In the genomic region with DNA sequence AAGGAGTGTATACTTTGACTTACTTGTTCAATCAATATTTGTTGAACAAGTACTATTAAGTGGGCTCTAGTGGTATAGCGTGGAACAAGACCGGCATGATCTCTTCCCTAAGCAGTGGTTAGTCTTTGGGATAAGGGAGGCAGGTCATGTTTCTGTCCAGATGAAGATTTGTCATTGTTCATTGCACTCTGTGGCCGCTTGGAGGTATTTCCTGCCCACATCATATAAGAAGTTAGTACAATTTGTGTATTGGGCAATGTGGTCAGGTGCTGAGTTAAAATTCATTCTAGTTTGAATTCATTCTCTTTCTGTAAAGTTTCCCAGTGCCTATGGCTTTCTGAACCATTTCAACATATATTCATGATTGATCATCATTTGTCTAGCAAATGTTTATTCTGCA, we compare ENCODE assay signal across 3 cellular contexts.
TF ChIP-seq lines count a peak whose summit lies in the region.

No MANE protein-coding gene starts in this region.

TF ChIP-seq in H1, 55 proteins besides CTCF, POLR2A, EP300 and RAD21:
- TF ChIP-seq CHD1 (IDR thresholded peaks at IDR 0.05; ENCODE audit: low read depth, low read length) (no peak), MAFK (IDR thresholded peaks at IDR 0.05; ENCODE audit: low read depth, low read length) (no peak), SP1 (IDR thresholded peaks at IDR 0.05; ENCODE audit: low read depth, low read length) (no peak)
TF ChIP-seq in H1: peak in this region for 0.

TF ChIP-seq in HEK293T, 16 proteins besides CTCF, POLR2A, EP300 and RAD21:
- no peak for TF ChIP-seq NFRKB (IDR thresholded peaks at IDR 0.05)
- TF ChIP-seq, protein P1, sequence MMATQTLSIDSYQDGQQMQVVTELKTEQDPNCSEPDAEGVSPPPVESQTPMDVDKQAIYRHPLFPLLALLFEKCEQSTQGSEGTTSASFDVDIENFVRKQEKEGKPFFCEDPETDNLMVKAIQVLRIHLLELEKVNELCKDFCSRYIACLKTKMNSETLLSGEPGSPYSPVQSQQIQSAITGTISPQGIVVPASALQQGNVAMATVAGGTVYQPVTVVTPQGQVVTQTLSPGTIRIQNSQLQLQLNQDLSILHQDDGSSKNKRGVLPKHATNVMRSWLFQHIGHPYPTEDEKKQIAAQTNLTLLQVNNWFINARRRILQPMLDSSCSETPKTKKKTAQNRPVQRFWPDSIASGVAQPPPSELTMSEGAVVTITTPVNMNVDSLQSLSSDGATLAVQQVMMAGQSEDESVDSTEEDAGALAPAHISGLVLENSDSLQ (IDR thresholded peaks at IDR 0.05), result no peak
- TF ChIP-seq HDGF (IDR thresholded peaks at IDR 0.05; ENCODE audit: borderline replicate concordance), result no peak
- TF ChIP-seq SUZ12 (IDR thresholded peaks at IDR 0.05), result no peak
- TF ChIP-seq SP1 (IDR thresholded peaks at IDR 0.05), result no peak
- no peak for TF ChIP-seq ELF4 (IDR thresholded peaks at IDR 0.05)

TF ChIP-seq in WTC11, 78 proteins besides CTCF, POLR2A, EP300 and RAD21:
- TF ChIP-seq FOXJ3 (CRISPR knock-in tag; IDR thresholded peaks at IDR 0.05; ENCODE audit: borderline replicate concordance) (no peak), SOX15 (CRISPR knock-in tag; IDR thresholded peaks at IDR 0.05) (no peak), ZNF671 (CRISPR knock-in tag; IDR thresholded peaks at IDR 0.05) (no peak)
- TF ChIP-seq, protein P2, sequence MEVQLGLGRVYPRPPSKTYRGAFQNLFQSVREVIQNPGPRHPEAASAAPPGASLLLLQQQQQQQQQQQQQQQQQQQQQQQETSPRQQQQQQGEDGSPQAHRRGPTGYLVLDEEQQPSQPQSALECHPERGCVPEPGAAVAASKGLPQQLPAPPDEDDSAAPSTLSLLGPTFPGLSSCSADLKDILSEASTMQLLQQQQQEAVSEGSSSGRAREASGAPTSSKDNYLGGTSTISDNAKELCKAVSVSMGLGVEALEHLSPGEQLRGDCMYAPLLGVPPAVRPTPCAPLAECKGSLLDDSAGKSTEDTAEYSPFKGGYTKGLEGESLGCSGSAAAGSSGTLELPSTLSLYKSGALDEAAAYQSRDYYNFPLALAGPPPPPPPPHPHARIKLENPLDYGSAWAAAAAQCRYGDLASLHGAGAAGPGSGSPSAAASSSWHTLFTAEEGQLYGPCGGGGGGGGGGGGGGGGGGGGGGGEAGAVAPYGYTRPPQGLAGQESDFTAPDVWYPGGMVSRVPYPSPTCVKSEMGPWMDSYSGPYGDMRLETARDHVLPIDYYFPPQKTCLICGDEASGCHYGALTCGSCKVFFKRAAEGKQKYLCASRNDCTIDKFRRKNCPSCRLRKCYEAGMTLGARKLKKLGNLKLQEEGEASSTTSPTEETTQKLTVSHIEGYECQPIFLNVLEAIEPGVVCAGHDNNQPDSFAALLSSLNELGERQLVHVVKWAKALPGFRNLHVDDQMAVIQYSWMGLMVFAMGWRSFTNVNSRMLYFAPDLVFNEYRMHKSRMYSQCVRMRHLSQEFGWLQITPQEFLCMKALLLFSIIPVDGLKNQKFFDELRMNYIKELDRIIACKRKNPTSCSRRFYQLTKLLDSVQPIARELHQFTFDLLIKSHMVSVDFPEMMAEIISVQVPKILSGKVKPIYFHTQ (CRISPR knock-in tag; IDR thresholded peaks at IDR 0.05), result no peak
- TF ChIP-seq, protein P3, sequence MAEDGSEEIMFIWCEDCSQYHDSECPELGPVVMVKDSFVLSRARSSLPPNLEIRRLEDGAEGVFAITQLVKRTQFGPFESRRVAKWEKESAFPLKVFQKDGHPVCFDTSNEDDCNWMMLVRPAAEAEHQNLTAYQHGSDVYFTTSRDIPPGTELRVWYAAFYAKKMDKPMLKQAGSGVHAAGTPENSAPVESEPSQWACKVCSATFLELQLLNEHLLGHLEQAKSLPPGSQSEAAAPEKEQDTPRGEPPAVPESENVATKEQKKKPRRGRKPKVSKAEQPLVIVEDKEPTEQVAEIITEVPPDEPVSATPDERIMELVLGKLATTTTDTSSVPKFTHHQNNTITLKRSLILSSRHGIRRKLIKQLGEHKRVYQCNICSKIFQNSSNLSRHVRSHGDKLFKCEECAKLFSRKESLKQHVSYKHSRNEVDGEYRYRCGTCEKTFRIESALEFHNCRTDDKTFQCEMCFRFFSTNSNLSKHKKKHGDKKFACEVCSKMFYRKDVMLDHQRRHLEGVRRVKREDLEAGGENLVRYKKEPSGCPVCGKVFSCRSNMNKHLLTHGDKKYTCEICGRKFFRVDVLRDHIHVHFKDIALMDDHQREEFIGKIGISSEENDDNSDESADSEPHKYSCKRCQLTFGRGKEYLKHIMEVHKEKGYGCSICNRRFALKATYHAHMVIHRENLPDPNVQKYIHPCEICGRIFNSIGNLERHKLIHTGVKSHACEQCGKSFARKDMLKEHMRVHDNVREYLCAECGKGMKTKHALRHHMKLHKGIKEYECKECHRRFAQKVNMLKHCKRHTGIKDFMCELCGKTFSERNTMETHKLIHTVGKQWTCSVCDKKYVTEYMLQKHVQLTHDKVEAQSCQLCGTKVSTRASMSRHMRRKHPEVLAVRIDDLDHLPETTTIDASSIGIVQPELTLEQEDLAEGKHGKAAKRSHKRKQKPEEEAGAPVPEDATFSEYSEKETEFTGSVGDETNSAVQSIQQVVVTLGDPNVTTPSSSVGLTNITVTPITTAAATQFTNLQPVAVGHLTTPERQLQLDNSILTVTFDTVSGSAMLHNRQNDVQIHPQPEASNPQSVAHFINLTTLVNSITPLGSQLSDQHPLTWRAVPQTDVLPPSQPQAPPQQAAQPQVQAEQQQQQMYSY (CRISPR knock-in tag; IDR thresholded peaks at IDR 0.05), result no peak
- TF ChIP-seq, protein P4, sequence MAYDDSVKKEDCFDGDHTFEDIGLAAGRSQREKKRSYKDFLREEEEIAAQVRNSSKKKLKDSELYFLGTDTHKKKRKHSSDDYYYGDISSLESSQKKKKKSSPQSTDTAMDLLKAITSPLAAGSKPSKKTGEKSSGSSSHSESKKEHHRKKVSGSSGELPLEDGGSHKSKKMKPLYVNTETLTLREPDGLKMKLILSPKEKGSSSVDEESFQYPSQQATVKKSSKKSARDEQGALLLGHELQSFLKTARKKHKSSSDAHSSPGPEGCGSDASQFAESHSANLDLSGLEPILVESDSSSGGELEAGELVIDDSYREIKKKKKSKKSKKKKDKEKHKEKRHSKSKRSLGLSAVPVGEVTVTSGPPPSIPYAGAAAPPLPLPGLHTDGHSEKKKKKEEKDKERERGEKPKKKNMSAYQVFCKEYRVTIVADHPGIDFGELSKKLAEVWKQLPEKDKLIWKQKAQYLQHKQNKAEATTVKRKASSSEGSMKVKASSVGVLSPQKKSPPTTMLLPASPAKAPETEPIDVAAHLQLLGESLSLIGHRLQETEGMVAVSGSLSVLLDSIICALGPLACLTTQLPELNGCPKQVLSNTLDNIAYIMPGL (CRISPR knock-in tag; IDR thresholded peaks at IDR 0.05), result no peak
TF ChIP-seq in WTC11: peak in this region for 0.
